ENCODE assay signal across 16 cellular contexts in genomic region chr13:20570540-20570939, GRCh38.
DNase-seq lines count a peak whose midpoint lies in the region; ATAC-seq and TF ChIP-seq lines count a peak whose summit lies in the region.
"Had no signal": no experiment of that assay in that cellular context is flagged by ENCODE, and none has a peak within 500 bp of the region (broad histone marks: within the 10 kb centered on the region; RNA-seq: fewer than 3 reads in every experiment).

No MANE protein-coding gene starts in this region.

- DNase-seq in EL (peak; percentile 25), cardiac fibroblast (ENCODE audit: low read depth in 2 of 2) (peak; percentile 68 to 79), foreskin fibroblast (peak; percentile 58 to 80), D341Med (ENCODE audit: low spot score) (no peak), glomerular visceral epithelial cell (ENCODE audit: extremely low spot score) (no peak), Kasumi-1 (lab: John Stamatoyannopoulos, UW) (no peak)
- DNase-seq: NCI-H1417, NCI-H2029, NCI-H2171 treated with DMSO at 0.1 percent for 48 hours, NCI-H524, Peyer's patch, SHP77 had no signal

- ATAC-seq in HG03280 (IDR thresholded peaks at IDR 0.05; ENCODE audit: unreplicated experiment): no peak
- ATAC-seq: GM12878, SK-N-SH treated with all-trans-retinoic acid at 6 μM for 48 hours had no signal

- H2AFZ ChIP-seq in ACC112 (ENCODE audit: low read length, unreplicated experiment): no peak overlapping the region

- H3K4me3 ChIP-seq in ACC112 (ENCODE audit: low read depth, low read length): no peak overlapping the region
- no peak overlapping the region for H3K4me3 ChIP-seq in cardiac fibroblast (replicated peaks in 1 of 2; ENCODE audit: low read depth in 2 of 2, low read length in 2 of 2)
- no peak overlapping the region for H3K4me3 ChIP-seq in foreskin fibroblast (ENCODE audit: low read depth in 1 of 2, low read length in 2 of 2)
- H3K4me3 ChIP-seq: GM12878, Peyer's patch had no signal

- H3K4me1 ChIP-seq in ACC112 (ENCODE audit: control insufficient read depth, insufficient read depth, low read length, unreplicated experiment): peaks cover 8% of the 10 kb centered on the region

- H3K79me2 ChIP-seq in ACC112 (ENCODE audit: control insufficient read depth, insufficient read depth, low read length, unreplicated experiment): no peaks in the 10 kb centered on the region

- peaks cover 6% of the 10 kb centered on the region for H3K36me3 ChIP-seq in ACC112 (ENCODE audit: insufficient read depth, low read length)

- H3K27me3 ChIP-seq in ACC112 (ENCODE audit: insufficient read depth, low read length): no peaks in the 10 kb centered on the region
- H3K27me3 ChIP-seq: Peyer's patch had no signal

- TF ChIP-seq CTCF in cardiac fibroblast (IDR thresholded peaks at IDR 0.05; ENCODE audit: low read depth, low read length): no peak
- no peak for TF ChIP-seq CTCF in foreskin fibroblast (IDR thresholded peaks at IDR 0.05; ENCODE audit: low read depth, low read length)

- peak overlapping the region; percentile 59; the same call in 1 of the 2 replicates for H3K27ac ChIP-seq in ACC112 (ENCODE audit: low read depth, low read length)
- H3K27ac ChIP-seq: Peyer's patch had no signal

Comparison
In these comparisons a context has a peak if more than half of its experiments do, and no peak if none do; other contexts are left out.
1. DNase-seq: peak in EL (single experiment), cardiac fibroblast (2 of 2) and foreskin fibroblast (2 of 2); none in D341Med (single experiment), glomerular visceral epithelial cell (single experiment) and Kasumi-1 (0 of 2).